Comparison of ENCODE assay signal across 15 cellular contexts in genomic region chr2:33903237-33903636, GRCh38.
DNase-seq lines count a peak whose midpoint lies in the region; ATAC-seq, FAIRE-seq and TF ChIP-seq lines count a peak whose summit lies in the region.
"Had no signal": no experiment of that assay in that cellular context is flagged by ENCODE, and none has a peak within 500 bp of the region (broad histone marks: within the 10 kb centered on the region; RNA-seq: fewer than 3 reads in every experiment).

No MANE protein-coding gene starts in this region.

- TF ChIP-seq POLR2A in K562 (conservative IDR thresholded peaks at IDR 0.05), result no peak

- no peak for ATAC-seq in K562

- no peak overlapping the region for H3K4me2 ChIP-seq in K562 (ENCODE audit: insufficient read depth, low read length)

- no peak overlapping the region for H3K9ac ChIP-seq in K562 (ENCODE audit: insufficient read depth in 1 of 2, low read depth in 2 of 2, low read length in 2 of 2)
- H3K9ac ChIP-seq: BLaER1 treated with 17β-estradiol and CSF1 and Interleukin-3, amounts not matched to agents 10 nM and 100 nM had no signal

- H3K9me1 ChIP-seq in K562 (ENCODE audit: control insufficient read depth, insufficient read depth, low read length), result no peaks in the 10 kb centered on the region

- FAIRE-seq in K562 (lab: Jason Lieb, UNC), result no peak

- no peak overlapping the region for H3K4me3 ChIP-seq in K562
- H3K4me3 ChIP-seq: BLaER1 treated with 17β-estradiol and CSF1 and Interleukin-3, amounts not matched to agents 10 nM and 100 nM; HAP-1 had no signal

- no peak for TF ChIP-seq RAD21 in K562 (CRISPR knock-in tag; conservative IDR thresholded peaks at IDR 0.05 in 1 of 2, IDR thresholded peaks at IDR 0.05 in 1 of 2)

- no peaks in the 10 kb centered on the region for H3K4me1 ChIP-seq in K562 (replicated peaks in 1 of 2; ENCODE audit: control insufficient read depth in 2 of 2, insufficient read depth in 2 of 2, low read length in 2 of 2)
- H3K4me1 ChIP-seq: HAP-1 had no signal

- no peaks in the 10 kb centered on the region for H3K27me3 ChIP-seq in K562 (ENCODE audit: control insufficient read depth in 2 of 2, insufficient read depth in 2 of 2, low read length in 2 of 2)
- H3K27me3 ChIP-seq: BLaER1 treated with 17β-estradiol and CSF1 and Interleukin-3, amounts not matched to agents 10 nM and 100 nM had no signal

- no peak overlapping the region for H2AFZ ChIP-seq in K562 (ENCODE audit: low read depth, low read length)

- TF ChIP-seq CTCF in K562 (IDR thresholded peaks at IDR 0.05 in 2 of 3, conservative IDR thresholded peaks at IDR 0.05 in 1 of 3; ENCODE audit: insufficient read depth in 2 of 3, low read depth in 1 of 3, low read length in 3 of 3), result no peak

- DNase-seq in CD1c-positive myeloid dendritic cell (ENCODE audit: extremely low spot score), result peak; percentile 31
- peak; percentile 52 to 77 for DNase-seq in Kasumi-1 (lab: John Stamatoyannopoulos, UW)
- peak; percentile 5 for DNase-seq in OCI-M1 (lab: John Stamatoyannopoulos, UW)
- no peak for DNase-seq in K562 (ENCODE audit: extremely low read depth in 1 of 4, low spot score in 3 of 4)
- DNase-seq in activated T-cell treated with anti-CD3 and anti-CD28 coated beads, Interleukin-2, amount 50 U/mL, for 1 hour, result no peak
- no peak for DNase-seq in NCI-H524 treated with DMSO at 0.1 percent for 48 hours (lab: John Stamatoyannopoulos, UW)
- no peak for DNase-seq in H4 (ENCODE audit: low spot score)
- DNase-seq: ACHN; Calu3; CD4-positive, alpha-beta T cell; DMS 273 treated with DMSO at 0.1 percent for 48 hours; GOT3 had no signal

- WGBS in K562 (ENCODE audit: insufficient coverage, low coverage, missing lambda C conversion rate), result 0% methylated on average over 11 of the region's 11 CpGs

- no TSS peak for BruUV-seq in K562 (replicated peaks; lab: Mats Ljungman, UMichigan)

- in situ Hi-C loops in K562 (cut with MboI), result no loop called here

- H3K27ac ChIP-seq in K562 (ENCODE audit: extremely low read depth, low read depth, low read length), result no peak overlapping the region
- H3K27ac ChIP-seq: HL-60 had no signal

- no peaks in the 10 kb centered on the region for H4K20me1 ChIP-seq in K562 (replicated peaks; ENCODE audit: control insufficient read depth, insufficient read depth, low read length)
- H4K20me1 ChIP-seq: BLaER1 treated with 17β-estradiol and CSF1 and Interleukin-3, amounts not matched to agents 10 nM and 100 nM had no signal

- POLR2A ChIA-PET in K562 (lab: Yijun Ruan, JAX), result no interaction called here

- H3K9me3 ChIP-seq in K562 (replicated peaks; ENCODE audit: control insufficient read depth, insufficient read depth, low read depth, low read length), result no peaks in the 10 kb centered on the region
- H3K9me3 ChIP-seq: HAP-1 had no signal

- CTCF ChIA-PET in K562 (lab: Yijun Ruan, JAX; ENCODE audit: low intra/inter-chr PET ratio), result no interaction called here

- no peak for TF ChIP-seq EP300 in K562 (IDR thresholded peaks at IDR 0.05; ENCODE audit: low read length)

- no peaks in the 10 kb centered on the region for H3K36me3 ChIP-seq in K562 (ENCODE audit: control insufficient read depth, insufficient read depth, low read length)
- H3K36me3 ChIP-seq: BLaER1 treated with 17β-estradiol and CSF1 and Interleukin-3, amounts not matched to agents 10 nM and 100 nM; HAP-1 had no signal

- intact Hi-C loops in K562 (cut with micrococcal nuclease), result no loop called here

- no peaks in the 10 kb centered on the region for H3K79me2 ChIP-seq in K562 (ENCODE audit: control insufficient read depth, insufficient read depth, low read length)

TF ChIP-seq in K562, 482 proteins besides CTCF, POLR2A, EP300 and RAD21:
- TF ChIP-seq ZNF282 (CRISPR knock-in tag; IDR thresholded peaks at IDR 0.05) (no peak), CBX2 (IDR thresholded peaks at IDR 0.05; ENCODE audit: insufficient read depth, low read length, poor library complexity, severe bottlenecking) (no peak), RBM15 (IDR thresholded peaks at IDR 0.05; ENCODE audit: insufficient read depth, low read length) (no peak), SPI1 (IDR thresholded peaks at IDR 0.05; ENCODE audit: borderline replicate concordance, low read depth, low read length) (peak; percentile 69), CXXC5 (CRISPR knock-in tag; IDR thresholded peaks at IDR 0.05) (no peak), FIP1L1 (IDR thresholded peaks at IDR 0.05; ENCODE audit: low read depth, low read length, poor library complexity, severe bottlenecking) (no peak), ZBTB9 (CRISPR knock-in tag; IDR thresholded peaks at IDR 0.05) (no peak)

Comparison
In these comparisons a context has a peak if more than half of its experiments do, and no peak if none do; other contexts are left out.
1. DNase-seq: peak in CD1c-positive myeloid dendritic cell (single experiment), Kasumi-1 (2 of 2) and OCI-M1 (single experiment); none in K562 (0 of 4), activated T-cell treated with anti-CD3 and anti-CD28 coated beads, Interleukin-2, amount 50 U/mL, for 1 hour (single experiment), NCI-H524 treated with DMSO at 0.1 percent for 48 hours (single experiment) and H4 (single experiment).